Comparison of ENCODE assay signal across 1 cellular context in genomic region chr1:160739098-160739511, GRCh38.
TF ChIP-seq lines count a peak whose summit lies in the region.

SLAMF7 (plus strand) TSS chr1:160739247; CDS start chr1:160739302, 55 bp downstream.

TF ChIP-seq in GM12878, 131 proteins besides CTCF, POLR2A, EP300 and RAD21 (continued from another document and continues in another):
- TF ChIP-seq MAX (IDR thresholded peaks at IDR 0.05; ENCODE audit: low read depth, low read length) (no peak), TCF3 (IDR thresholded peaks at IDR 0.05; ENCODE audit: borderline replicate concordance, insufficient read depth, low read depth, low read length) (peak; percentile 67; the same call in 1 of the 2 replicates), TAF1 (IDR thresholded peaks at IDR 0.05; ENCODE audit: borderline replicate concordance, low read depth, low read length) (peak; percentile 93), ASH2L (IDR thresholded peaks at IDR 0.05; ENCODE audit: borderline replicate concordance, low read depth) (no peak), NBN (IDR thresholded peaks at IDR 0.05) (peak; percentile 63; the same call in 1 of the 2 replicates), ZNF592 (IDR thresholded peaks at IDR 0.05) (no peak), NR2C2 (IDR thresholded peaks at IDR 0.05; ENCODE audit: borderline replicate concordance, control insufficient read depth, insufficient read length, low read depth) (no peak), CBX5 (IDR thresholded peaks at IDR 0.05; ENCODE audit: low read depth) (no peak), EED (IDR thresholded peaks at IDR 0.05; ENCODE audit: low read depth) (no peak; the same call in 1 of the 2 replicates), CHD1 (IDR thresholded peaks at IDR 0.05; ENCODE audit: low read depth, low read length) (peak; percentile 82; the same call in 1 of the 2 replicates), BCL3 (IDR thresholded peaks at IDR 0.05; ENCODE audit: borderline replicate concordance, insufficient read depth, low read depth, low read length, poor library complexity, severe bottlenecking) (peak; percentile 39), IKZF1 (conservative IDR thresholded peaks at IDR 0.05) (peak; percentile 77), POLR2AphosphoS5 (IDR thresholded peaks at IDR 0.05; ENCODE audit: low read length) (peak; percentile 95), HCFC1 (IDR thresholded peaks at IDR 0.05; ENCODE audit: low read length) (no peak), SMAD5 (IDR thresholded peaks at IDR 0.05; ENCODE audit: low read depth) (peak; percentile 83; the same call in 1 of the 2 replicates), NR2F1 (conservative IDR thresholded peaks at IDR 0.05) (peak; percentile 81), ZBED1 (IDR thresholded peaks at IDR 0.05; ENCODE audit: borderline replicate concordance) (peak; percentile 78), BHLHE40 (IDR thresholded peaks at IDR 0.05; ENCODE audit: borderline replicate concordance in 1 of 2, low read depth in 2 of 2, low read length in 1 of 2) (peak; percentile 91 to 92), EZH2 (IDR thresholded peaks at IDR 0.05; ENCODE audit: borderline replicate concordance, control insufficient read depth, low read depth, low read length) (no peak), MEF2A (IDR thresholded peaks at IDR 0.05; ENCODE audit: insufficient read depth, low read depth, low read length) (peak; percentile 75; the same call in 1 of the 2 replicates), RUNX3 (IDR thresholded peaks at IDR 0.05; ENCODE audit: low read length) (peak; percentile 85), NFIC (IDR thresholded peaks at IDR 0.05; ENCODE audit: low read depth, low read length) (peak; percentile 74; the same call in 1 of the 2 replicates), WRNIP1 (IDR thresholded peaks at IDR 0.05; ENCODE audit: borderline replicate concordance, low read depth, low read length) (peak; percentile 91; the same call in 1 of the 2 replicates), POU2F2 (IDR thresholded peaks at IDR 0.05; ENCODE audit: borderline replicate concordance, low read depth, low read length) (peak; percentile 78; the same call in 2 of the 3 replicates), HDAC6 (IDR thresholded peaks at IDR 0.05; ENCODE audit: unreplicated experiment) (peak; percentile 38), MLLT1 (IDR thresholded peaks at IDR 0.05) (peak; percentile 89; the same call in 1 of the 2 replicates), JUND (IDR thresholded peaks at IDR 0.05; ENCODE audit: low read depth, low read length) (no peak; the same call in 1 of the 2 replicates), RBBP5 (conservative IDR thresholded peaks at IDR 0.05) (no peak), FOXM1 (IDR thresholded peaks at IDR 0.05; ENCODE audit: low read depth, low read length) (peak; percentile 69; the same call in 1 of the 2 replicates), RAD51 (IDR thresholded peaks at IDR 0.05) (peak; percentile 75), PRDM15 (CRISPR knock-in tag; IDR thresholded peaks at IDR 0.05) (no peak), BACH1 (IDR thresholded peaks at IDR 0.05; ENCODE audit: borderline replicate concordance) (peak; percentile 56; the same call in 1 of the 2 replicates), ATF7 (IDR thresholded peaks at IDR 0.05; ENCODE audit: low read depth) (peak; percentile 94), PBX3 (IDR thresholded peaks at IDR 0.05; ENCODE audit: insufficient replicate concordance, low read depth, low read length) (peak; percentile 40), ZNF24 (IDR thresholded peaks at IDR 0.05) (peak; percentile 19; the same call in 1 of the 2 replicates), ZBTB33 (IDR thresholded peaks at IDR 0.05) (no peak), TCF7 (IDR thresholded peaks at IDR 0.05; ENCODE audit: borderline replicate concordance) (no peak)
- TF ChIP-seq, protein P1, sequence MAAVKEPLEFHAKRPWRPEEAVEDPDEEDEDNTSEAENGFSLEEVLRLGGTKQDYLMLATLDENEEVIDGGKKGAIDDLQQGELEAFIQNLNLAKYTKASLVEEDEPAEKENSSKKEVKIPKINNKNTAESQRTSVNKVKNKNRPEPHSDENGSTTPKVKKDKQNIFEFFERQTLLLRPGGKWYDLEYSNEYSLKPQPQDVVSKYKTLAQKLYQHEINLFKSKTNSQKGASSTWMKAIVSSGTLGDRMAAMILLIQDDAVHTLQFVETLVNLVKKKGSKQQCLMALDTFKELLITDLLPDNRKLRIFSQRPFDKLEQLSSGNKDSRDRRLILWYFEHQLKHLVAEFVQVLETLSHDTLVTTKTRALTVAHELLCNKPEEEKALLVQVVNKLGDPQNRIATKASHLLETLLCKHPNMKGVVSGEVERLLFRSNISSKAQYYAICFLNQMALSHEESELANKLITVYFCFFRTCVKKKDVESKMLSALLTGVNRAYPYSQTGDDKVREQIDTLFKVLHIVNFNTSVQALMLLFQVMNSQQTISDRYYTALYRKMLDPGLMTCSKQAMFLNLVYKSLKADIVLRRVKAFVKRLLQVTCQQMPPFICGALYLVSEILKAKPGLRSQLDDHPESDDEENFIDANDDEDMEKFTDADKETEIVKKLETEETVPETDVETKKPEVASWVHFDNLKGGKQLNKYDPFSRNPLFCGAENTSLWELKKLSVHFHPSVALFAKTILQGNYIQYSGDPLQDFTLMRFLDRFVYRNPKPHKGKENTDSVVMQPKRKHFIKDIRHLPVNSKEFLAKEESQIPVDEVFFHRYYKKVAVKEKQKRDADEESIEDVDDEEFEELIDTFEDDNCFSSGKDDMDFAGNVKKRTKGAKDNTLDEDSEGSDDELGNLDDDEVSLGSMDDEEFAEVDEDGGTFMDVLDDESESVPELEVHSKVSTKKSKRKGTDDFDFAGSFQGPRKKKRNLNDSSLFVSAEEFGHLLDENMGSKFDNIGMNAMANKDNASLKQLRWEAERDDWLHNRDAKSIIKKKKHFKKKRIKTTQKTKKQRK (IDR thresholded peaks at IDR 0.05; ENCODE audit: low read depth, low read length): no peak
- TF ChIP-seq, protein P2, sequence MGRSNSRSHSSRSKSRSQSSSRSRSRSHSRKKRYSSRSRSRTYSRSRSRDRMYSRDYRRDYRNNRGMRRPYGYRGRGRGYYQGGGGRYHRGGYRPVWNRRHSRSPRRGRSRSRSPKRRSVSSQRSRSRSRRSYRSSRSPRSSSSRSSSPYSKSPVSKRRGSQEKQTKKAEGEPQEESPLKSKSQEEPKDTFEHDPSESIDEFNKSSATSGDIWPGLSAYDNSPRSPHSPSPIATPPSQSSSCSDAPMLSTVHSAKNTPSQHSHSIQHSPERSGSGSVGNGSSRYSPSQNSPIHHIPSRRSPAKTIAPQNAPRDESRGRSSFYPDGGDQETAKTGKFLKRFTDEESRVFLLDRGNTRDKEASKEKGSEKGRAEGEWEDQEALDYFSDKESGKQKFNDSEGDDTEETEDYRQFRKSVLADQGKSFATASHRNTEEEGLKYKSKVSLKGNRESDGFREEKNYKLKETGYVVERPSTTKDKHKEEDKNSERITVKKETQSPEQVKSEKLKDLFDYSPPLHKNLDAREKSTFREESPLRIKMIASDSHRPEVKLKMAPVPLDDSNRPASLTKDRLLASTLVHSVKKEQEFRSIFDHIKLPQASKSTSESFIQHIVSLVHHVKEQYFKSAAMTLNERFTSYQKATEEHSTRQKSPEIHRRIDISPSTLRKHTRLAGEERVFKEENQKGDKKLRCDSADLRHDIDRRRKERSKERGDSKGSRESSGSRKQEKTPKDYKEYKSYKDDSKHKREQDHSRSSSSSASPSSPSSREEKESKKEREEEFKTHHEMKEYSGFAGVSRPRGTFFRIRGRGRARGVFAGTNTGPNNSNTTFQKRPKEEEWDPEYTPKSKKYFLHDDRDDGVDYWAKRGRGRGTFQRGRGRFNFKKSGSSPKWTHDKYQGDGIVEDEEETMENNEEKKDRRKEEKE (IDR thresholded peaks at IDR 0.05): no peak
